7 cellular contexts compared by ENCODE assay signal in genomic region chr19:12995596-12996541, GRCh38. TPM values are rescaled to one million over a fixed set of nuclear protein-coding genes. Genes with fewer than 3 reads are reported as not detected.
A peak's percentile ranks its signal among the peaks of the same experiment; 100 is the strongest.
DNase-seq lines count a peak whose midpoint lies in the region; ATAC-seq and TF ChIP-seq lines count a peak whose summit lies in the region.

No MANE protein-coding gene starts in this region.

- ATAC-seq in Panc1 (peak; percentile 54), natural killer cell (peak in 2 of 3 donors; percentile 36), HG03175 (IDR thresholded peaks at IDR 0.05; ENCODE audit: unreplicated experiment) (no peak), GM21786 (IDR thresholded peaks at IDR 0.05; ENCODE audit: unreplicated experiment) (no peak), HG02884 (IDR thresholded peaks at IDR 0.05; ENCODE audit: unreplicated experiment) (no peak)

- TF ChIP-seq CTCF in GM10266 (IDR thresholded peaks at IDR 0.05; ENCODE audit: control insufficient read depth, insufficient read depth, low read depth, missing control alignments) (no peak), Panc1 (IDR thresholded peaks at IDR 0.05) (no peak), natural killer cell (IDR thresholded peaks at IDR 0.05) (no peak)

- in situ Hi-C loops in Panc1 (cut with HindIII; ENCODE audit: low pct_unique_long_range_greater_than_20kb, low sequenced_read_pairs) = no loop called here

- CTCF ChIA-PET in Panc1 (lab: Charles Lee) = no interaction called here

- no TSS peak for BruUV-seq in Panc1 (replicated peaks; lab: Mats Ljungman, UMichigan)

- no peaks in the 10 kb centered on the region for H3K9me3 Mint-ChIP-seq in natural killer cell

- POLR2A ChIA-PET in Panc1 (lab: Charles Lee) = interaction anchor here (0.6 kb wide), 1 partner anchor 121 kb away, joined by 3 read pairs; the partner anchor contains the start of gene TRMT1

- H3K4me1 Mint-ChIP-seq in natural killer cell = peaks cover 6 to 11% of the 10 kb centered on the region in 2 donors

- peak overlapping the region; percentile 91 for H3K4me3 Mint-ChIP-seq in natural killer cell

- H3K27ac Mint-ChIP-seq in natural killer cell = peak overlapping the region in 1 of 2 donors; percentile 52

- H3K4me1 ChIP-seq in Panc1 (ENCODE audit: control insufficient read depth, insufficient read depth, low read length) = peaks cover 19% of the 10 kb centered on the region

- H3K27ac ChIP-seq in Panc1 (ENCODE audit: low read length) = peak overlapping the region; percentile 83
- H3K27ac ChIP-seq in epithelial cell of prostate = peak overlapping the region; percentile 39

- no peaks in the 10 kb centered on the region for H3K36me3 ChIP-seq in Panc1 (ENCODE audit: control insufficient read depth, insufficient read depth, low read length)

- H3K27me3 Mint-ChIP-seq in natural killer cell (ENCODE audit: low read depth in 2 of 2) = peaks cover 19 to 40% of the 10 kb centered on the region in 2 donors

- intact Hi-C loops in Panc1 (cut with micrococcal nuclease; ENCODE audit: unreplicated experiment) (no loop called here), natural killer cell (cut with micrococcal nuclease) (no loop called here)

- H3K27me3 ChIP-seq in Panc1 (ENCODE audit: control insufficient read depth, insufficient read depth, low read length) = no peaks in the 10 kb centered on the region

- peak overlapping the region; percentile 49 to 58 for H3K4me3 ChIP-seq in Panc1 (ENCODE audit: low read depth in 2 of 2, low read length in 2 of 2)

- H3K9me3 ChIP-seq in Panc1 (ENCODE audit: control insufficient read depth, insufficient read depth, low read depth, low read length) = no peaks in the 10 kb centered on the region

- no peaks in the 10 kb centered on the region for H3K36me3 Mint-ChIP-seq in natural killer cell

- DNase-seq in GM10266 (ENCODE audit: extremely low spot score) (peak; percentile 83), Panc1 (ENCODE audit: low read depth, low spot score) (no peak), epithelial cell of prostate (ENCODE audit: low read depth, low spot score) (no peak), natural killer cell (no peak)

RNA-seq across cellular contexts. Expression of gene NFIX, which starts 0.6 kb away (rescaled TPM):
- total RNA-seq in Panc1 (2021; ENCODE audit: unreplicated experiment) (144 TPM), natural killer cell (1 to 10 TPM in 2 of 3 donors, under 1 TPM in 1; 0.61 to 2.1 (median 1.3) TPM)
- polyA plus RNA-seq in Panc1 (2012; ENCODE audit: insufficient read length) = 107 TPM

RNA-seq across cellular contexts. Expression of gene DAND5, which starts 26.5 kb away (rescaled TPM):
- total RNA-seq in Panc1 (2021; ENCODE audit: unreplicated experiment) (0.54 TPM), natural killer cell (not detected)
- 1.5 TPM for polyA plus RNA-seq in Panc1 (2012; ENCODE audit: insufficient read length)

RNA-seq across cellular contexts. Expression of gene GADD45GIP1, which starts 38.8 kb away (rescaled TPM):
- total RNA-seq in Panc1 (2021; ENCODE audit: unreplicated experiment) (36.7 TPM), natural killer cell (1 to 10 TPM; 5.3 to 7.1 (median 5.7) TPM)
- polyA plus RNA-seq in Panc1 (2012; ENCODE audit: insufficient read length) = 86.1 TPM

RNA-seq across cellular contexts. Expression of gene RAD23A, which starts 50.2 kb away (rescaled TPM):
- total RNA-seq in Panc1 (2021; ENCODE audit: unreplicated experiment) = 111 TPM
- polyA plus RNA-seq in Panc1 (2012; ENCODE audit: insufficient read length) = 173 TPM
- 10 to 100 TPM; 79.2 to 81.2 (median 80.3) TPM for total RNA-seq in natural killer cell

RNA-seq across cellular contexts. Expression of gene CALR, which starts 57.5 kb away (rescaled TPM):
- total RNA-seq in Panc1 (2021; ENCODE audit: unreplicated experiment) = 1,060 TPM
- polyA plus RNA-seq in Panc1 (2012; ENCODE audit: insufficient read length) = 775 TPM
- total RNA-seq in natural killer cell = 100 to 1,000 TPM; 588 to 813 (median 763) TPM

Comparison
In these comparisons a context has a peak if more than half of its experiments do, and no peak if none do; other contexts are left out.
1. ATAC-seq: peak in Panc1 (single experiment) and natural killer cell (2 of 3); none in HG03175 (single experiment), GM21786 (single experiment) and HG02884 (single experiment).
2. RNA of gene NFIX, which starts 0.6 kb away (total RNA-seq): 144 TPM in Panc1 (single experiment); 0.61 to 2.1 TPM in natural killer cell; every median in the first group is over 10 times any median in the second.